ENCODE assay signal across 20 cellular contexts in genomic region chr17:30468465-30468864, GRCh38.
"Had no signal": no experiment of that assay in that cellular context is flagged by ENCODE, and none has a peak within 500 bp of the region (broad histone marks: within the 10 kb centered on the region; RNA-seq: fewer than 3 reads in every experiment).

No MANE protein-coding gene starts in this region.

- H3K9me3 ChIP-seq: esophagus muscularis mucosa, gastroesophageal sphincter, heart left ventricle, left lung, lower lobe of right lung, mucosa of descending colon had no signal

- H3K4me1 ChIP-seq: foreskin keratinocyte, left lung, lower lobe of right lung had no signal

- H3K27ac ChIP-seq: esophagus muscularis mucosa, foreskin keratinocyte, gastroesophageal sphincter, heart left ventricle, hepatocyte, left lung, lower lobe of right lung had no signal

- DNase-seq: cortex of kidney; effector CD8-positive, alpha-beta T cell; foreskin keratinocyte; heart left ventricle; hypothalamus; immature natural killer cell; left cardiac atrium; left lung; left ventricle myocardium superior; lower lobe of right lung; mesenchymal stem cell; mucosa of descending colon; naive B cell; naive thymus-derived CD8-positive, alpha-beta T cell had no signal

- FAIRE-seq: colon, endothelial cell of umbilical vein, frontal cortex had no signal

- H3K27me3 ChIP-seq: esophagus muscularis mucosa, foreskin keratinocyte, gastroesophageal sphincter, heart left ventricle, hepatocyte had no signal

- H3K4me3 ChIP-seq: esophagus muscularis mucosa, gastroesophageal sphincter, heart left ventricle, hepatocyte, left lung, lower lobe of right lung, mucosa of descending colon had no signal
